18 cellular contexts compared by ENCODE assay signal in genomic region chr17:76089680-76090516, GRCh38. TPM values are rescaled to one million over a fixed set of nuclear protein-coding genes. Genes with fewer than 3 reads are reported as not detected.
DNase-seq lines count a peak whose midpoint lies in the region; ATAC-seq and TF ChIP-seq lines count a peak whose summit lies in the region.
"Had no signal": no experiment of that assay in that cellular context is flagged by ENCODE, and none has a peak within 500 bp of the region (broad histone marks: within the 10 kb centered on the region; RNA-seq: fewer than 3 reads in every experiment).

No MANE protein-coding gene starts in this region.

- H3K9me3 ChIP-seq in left ventricle myocardium inferior (replicated peaks) = no peaks in the 10 kb centered on the region

- H3K27me3 ChIP-seq in left ventricle myocardium inferior (ENCODE audit: low read depth) = no peaks in the 10 kb centered on the region

- TF ChIP-seq CTCF in left ventricle myocardium inferior (IDR thresholded peaks at IDR 0.05; ENCODE audit: borderline replicate concordance) = no peak
- TF ChIP-seq CTCF in chondrocyte (IDR thresholded peaks at IDR 0.05) = no peak
- no peak for TF ChIP-seq CTCF in type B pancreatic cell (conservative IDR thresholded peaks at IDR 0.05)

- no peak overlapping the region for H3K4me3 ChIP-seq in left ventricle myocardium inferior

- peak; percentile 67 for ATAC-seq in Right ventricle myocardium superior (ENCODE audit: poor library complexity)
- ATAC-seq: Panc1 had no signal

- H3K4me1 ChIP-seq in left ventricle myocardium inferior = peaks cover 9% of the 10 kb centered on the region

- H3K27ac Mint-ChIP-seq in chondrocyte (ENCODE audit: unreplicated experiment) = no peak overlapping the region
- H3K27ac Mint-ChIP-seq in type B pancreatic cell = no peak overlapping the region
- H3K27ac Mint-ChIP-seq: CD4-positive, alpha-beta T cell had no signal

- intact Hi-C loops in Right ventricle myocardium superior (cut with DNase I) = no loop called here
- intact Hi-C loops in left ventricle myocardium inferior (cut with micrococcal nuclease) = no loop called here

- no peak overlapping the region for H3K27ac ChIP-seq in left ventricle myocardium inferior (replicated peaks)
- H3K27ac ChIP-seq: KMS-11 had no signal

- H3K36me3 ChIP-seq in left ventricle myocardium inferior = peaks cover 98% of the 10 kb centered on the region

- H3K27me3 Mint-ChIP-seq in chondrocyte (ENCODE audit: low read depth) (no peaks in the 10 kb centered on the region), type B pancreatic cell (no peaks in the 10 kb centered on the region)
- H3K27me3 Mint-ChIP-seq: CD4-positive, alpha-beta T cell had no signal

- H3K4me1 Mint-ChIP-seq in chondrocyte (ENCODE audit: low read depth) (no peaks in the 10 kb centered on the region), type B pancreatic cell (ENCODE audit: unreplicated experiment) (no peaks in the 10 kb centered on the region)

- peaks cover 39% of the 10 kb centered on the region for H3K36me3 Mint-ChIP-seq in chondrocyte (ENCODE audit: low read depth)
- H3K36me3 Mint-ChIP-seq in type B pancreatic cell = no peaks in the 10 kb centered on the region

- DNase-seq in Right ventricle myocardium superior = peak; percentile 53
- no peak for DNase-seq in left ventricle myocardium inferior
- peak; percentile 0 for DNase-seq in GM19238 (ENCODE audit: insufficient read length, low spot score)
- DNase-seq in chondrocyte (ENCODE audit: low spot score) = peak; percentile 75
- DNase-seq in type B pancreatic cell (ENCODE audit: extremely low spot score, unreplicated experiment) = peak; percentile 64
- no peak for DNase-seq in SKM-1 treated with dmso at 0.1 percent for 144 hours (lab: John Stamatoyannopoulos, UW; ENCODE audit: unreplicated experiment)
- no peak for DNase-seq in activated CD4-positive, alpha-beta T cell treated with anti-CD3 and anti-CD28 coated beads for 1 hour
- DNase-seq: Calu3; CD4-positive, alpha-beta T cell; DMS79 treated with DMSO at 0.1 percent for 48 hours; NCI-H1417 treated with DMSO at 0.1 percent for 48 hours; NCI-H2029; NCI-H2171 treated with DMSO at 0.1 percent for 48 hours; SHP77 treated with DMSO at 0.1 percent for 48 hours had no signal

- H3K9me3 Mint-ChIP-seq in chondrocyte (ENCODE audit: low read depth) = no peaks in the 10 kb centered on the region
- no peaks in the 10 kb centered on the region for H3K9me3 Mint-ChIP-seq in type B pancreatic cell
- H3K9me3 Mint-ChIP-seq: CD4-positive, alpha-beta T cell had no signal

- no peak overlapping the region for H3K4me3 Mint-ChIP-seq in chondrocyte (ENCODE audit: unreplicated experiment)
- no peak overlapping the region for H3K4me3 Mint-ChIP-seq in type B pancreatic cell
- H3K4me3 Mint-ChIP-seq: CD4-positive, alpha-beta T cell had no signal

RNA-seq across cellular contexts. Expression of gene ZACN, which starts 10.9 kb away (rescaled TPM):
- total RNA-seq in Right ventricle myocardium superior (not detected), left ventricle myocardium inferior (not detected), chondrocyte (not detected in 3 replicates), type B pancreatic cell (ENCODE audit: low replicate concordance) (0.29 TPM in 1 of 2 replicates, not detected in the other)
- total RNA-seq: A673 had no signal

RNA-seq across cellular contexts. Expression of gene EXOC7, which starts 13.7 kb away (rescaled TPM):
- total RNA-seq in Right ventricle myocardium superior (74.7 TPM), left ventricle myocardium inferior (81.1 TPM), chondrocyte (129 to 180 TPM (median 131 TPM) in 3 replicates), type B pancreatic cell (ENCODE audit: low replicate concordance) (171 and 201 TPM in 2 replicates)

RNA-seq across cellular contexts. Expression of gene GALR2, which starts 15.3 kb away (rescaled TPM):
- total RNA-seq in Right ventricle myocardium superior (not detected), left ventricle myocardium inferior (not detected), chondrocyte (not detected in 3 replicates), type B pancreatic cell (ENCODE audit: low replicate concordance) (0.94 and 1.3 TPM in 2 replicates)
- total RNA-seq: A673, NCI-H460 had no signal

RNA-seq across cellular contexts. Expression of gene SRP68, which starts 17.6 kb away (rescaled TPM):
- total RNA-seq in Right ventricle myocardium superior = 57.9 TPM
- total RNA-seq in left ventricle myocardium inferior = 57.4 TPM
- 62.1 to 77.6 TPM (median 63.0 TPM) in 3 replicates for total RNA-seq in chondrocyte
- 86.7 and 89.6 TPM in 2 replicates for total RNA-seq in type B pancreatic cell (ENCODE audit: low replicate concordance)

RNA-seq across cellular contexts. Expression of gene FOXJ1, which starts 51.1 kb away (rescaled TPM):
- total RNA-seq in Right ventricle myocardium superior (not detected), left ventricle myocardium inferior (not detected), chondrocyte (0.12 TPM in 1 of 3 replicates, not detected in the others), type B pancreatic cell (ENCODE audit: low replicate concordance) (5.3 and 18.2 TPM in 2 replicates)
- total RNA-seq: Calu3, NCI-H460 had no signal

Comparison
In these comparisons a context has a peak if more than half of its experiments do, and no peak if none do; other contexts are left out.
1. DNase-seq: peak in Right ventricle myocardium superior (single experiment), GM19238 (single experiment), chondrocyte (single experiment) and type B pancreatic cell (single experiment); none in left ventricle myocardium inferior (single experiment), SKM-1 treated with dmso at 0.1 percent for 144 hours (single experiment) and activated CD4-positive, alpha-beta T cell treated with anti-CD3 and anti-CD28 coated beads for 1 hour (single experiment).